ENCODE assay signal across 1 cellular context in genomic region chr15:63041982-63042878, GRCh38.
TF ChIP-seq lines count a peak whose summit lies in the region.

Gene TPM1 (plus strand): TSS chr15:63042747. CDS start chr15:63042830, 83 bp downstream.

TF ChIP-seq in HepG2, 621 proteins besides CTCF, POLR2A, EP300 and RAD21 (continued from another document):
- TF ChIP-seq SOX13 (IDR thresholded peaks at IDR 0.05) (no peak), SOX13 (CRISPR knock-in tag; conservative IDR thresholded peaks at IDR 0.05 in 1 of 2, IDR thresholded peaks at IDR 0.05 in 1 of 2) (no peak), ZSCAN30 (CRISPR knock-in tag; IDR thresholded peaks at IDR 0.05) (no peak), FOXA1 (IDR thresholded peaks at IDR 0.05) (no peak), FOXA1 (CRISPR knock-in tag; IDR thresholded peaks at IDR 0.05) (no peak), ZNF674 (CRISPR knock-in tag; IDR thresholded peaks at IDR 0.05; ENCODE audit: low read depth) (no peak), RBFOX2 (IDR thresholded peaks at IDR 0.05; ENCODE audit: low read depth, low read length) (peak; percentile 66), HOXA9 (CRISPR knock-in tag; IDR thresholded peaks at IDR 0.05; ENCODE audit: borderline replicate concordance) (0 out of 2 replicates have a peak, but pooled peaks have one; percentile 34), JDP2 (CRISPR knock-in tag; IDR thresholded peaks at IDR 0.05; ENCODE audit: borderline replicate concordance) (no peak), ZNF251 (CRISPR knock-in tag; IDR thresholded peaks at IDR 0.05) (no peak), POLR2AphosphoS2 (IDR thresholded peaks at IDR 0.05; ENCODE audit: low read depth, low read length) (no peak), FOSL1 (CRISPR knock-in tag; IDR thresholded peaks at IDR 0.05; ENCODE audit: borderline replicate concordance) (no peak), ZNF790 (CRISPR knock-in tag; IDR thresholded peaks at IDR 0.05; ENCODE audit: borderline replicate concordance) (no peak), ZBTB7A (CRISPR knock-in tag; IDR thresholded peaks at IDR 0.05) (0 out of 2 replicates have a peak, but pooled peaks have one; percentile 28), ZNF24 (IDR thresholded peaks at IDR 0.05) (no peak), STAG1 (CRISPR knock-in tag; IDR thresholded peaks at IDR 0.05) (peak; percentile 16; the same call in 1 of the 2 replicates), IRF1 (CRISPR knock-in tag; IDR thresholded peaks at IDR 0.05; ENCODE audit: low read depth) (no peak), TOE1 (CRISPR knock-in tag; IDR thresholded peaks at IDR 0.05) (no peak), ZSCAN29 (CRISPR knock-in tag; conservative IDR thresholded peaks at IDR 0.05) (0 out of 2 replicates have a peak, but pooled peaks have one; percentile 12), LCORL (IDR thresholded peaks at IDR 0.05) (no peak), LCORL (CRISPR knock-in tag; IDR thresholded peaks at IDR 0.05) (peak; percentile 33; the same call in 1 of the 2 replicates), MTF2 (CRISPR knock-in tag; IDR thresholded peaks at IDR 0.05; ENCODE audit: borderline replicate concordance) (no peak; the same call in 1 of the 2 replicates), ATF1 (CRISPR knock-in tag; IDR thresholded peaks at IDR 0.05) (no peak), MAX (IDR thresholded peaks at IDR 0.05) (no peak; the same call in 1 of the 2 replicates), NFKBIZ (CRISPR knock-in tag; IDR thresholded peaks at IDR 0.05) (no peak), FIP1L1 (IDR thresholded peaks at IDR 0.05; ENCODE audit: borderline replicate concordance, insufficient read depth, low read depth, low read length) (no peak), ZNF564 (CRISPR knock-in tag; IDR thresholded peaks at IDR 0.05) (0 out of 2 replicates have a peak, but pooled peaks have one; percentile 40), RCOR2 (CRISPR knock-in tag; IDR thresholded peaks at IDR 0.05) (no peak), ETV5 (CRISPR knock-in tag; IDR thresholded peaks at IDR 0.05; ENCODE audit: borderline replicate concordance) (no peak), PRPF4 (IDR thresholded peaks at IDR 0.05; ENCODE audit: low read depth, low read length, poor library complexity, severe bottlenecking) (no peak), SPEN (CRISPR knock-in tag; IDR thresholded peaks at IDR 0.05; ENCODE audit: low read depth) (peak; percentile 18; the same call in 1 of the 2 replicates), HHEX (CRISPR knock-in tag; IDR thresholded peaks at IDR 0.05) (no peak), ZNF205 (CRISPR knock-in tag; IDR thresholded peaks at IDR 0.05) (0 out of 2 replicates have a peak, but pooled peaks have one; percentile 52), DMTF1 (CRISPR knock-in tag; IDR thresholded peaks at IDR 0.05) (no peak)
- TF ChIP-seq, protein P1, sequence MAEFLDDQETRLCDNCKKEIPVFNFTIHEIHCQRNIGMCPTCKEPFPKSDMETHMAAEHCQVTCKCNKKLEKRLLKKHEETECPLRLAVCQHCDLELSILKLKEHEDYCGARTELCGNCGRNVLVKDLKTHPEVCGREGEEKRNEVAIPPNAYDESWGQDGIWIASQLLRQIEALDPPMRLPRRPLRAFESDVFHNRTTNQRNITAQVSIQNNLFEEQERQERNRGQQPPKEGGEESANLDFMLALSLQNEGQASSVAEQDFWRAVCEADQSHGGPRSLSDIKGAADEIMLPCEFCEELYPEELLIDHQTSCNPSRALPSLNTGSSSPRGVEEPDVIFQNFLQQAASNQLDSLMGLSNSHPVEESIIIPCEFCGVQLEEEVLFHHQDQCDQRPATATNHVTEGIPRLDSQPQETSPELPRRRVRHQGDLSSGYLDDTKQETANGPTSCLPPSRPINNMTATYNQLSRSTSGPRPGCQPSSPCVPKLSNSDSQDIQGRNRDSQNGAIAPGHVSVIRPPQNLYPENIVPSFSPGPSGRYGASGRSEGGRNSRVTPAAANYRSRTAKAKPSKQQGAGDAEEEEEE (CRISPR knock-in tag; IDR thresholded peaks at IDR 0.05; ENCODE audit: borderline replicate concordance) = no peak
- TF ChIP-seq, protein P2, sequence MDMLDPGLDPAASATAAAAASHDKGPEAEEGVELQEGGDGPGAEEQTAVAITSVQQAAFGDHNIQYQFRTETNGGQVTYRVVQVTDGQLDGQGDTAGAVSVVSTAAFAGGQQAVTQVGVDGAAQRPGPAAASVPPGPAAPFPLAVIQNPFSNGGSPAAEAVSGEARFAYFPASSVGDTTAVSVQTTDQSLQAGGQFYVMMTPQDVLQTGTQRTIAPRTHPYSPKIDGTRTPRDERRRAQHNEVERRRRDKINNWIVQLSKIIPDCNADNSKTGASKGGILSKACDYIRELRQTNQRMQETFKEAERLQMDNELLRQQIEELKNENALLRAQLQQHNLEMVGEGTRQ (IDR thresholded peaks at IDR 0.05; ENCODE audit: low read depth, low read length) = no peak
- TF ChIP-seq, protein P2 (CRISPR knock-in tag; IDR thresholded peaks at IDR 0.05; ENCODE audit: borderline replicate concordance) = peak; percentile 43; the same call in 1 of the 2 replicates
- TF ChIP-seq, protein P3, sequence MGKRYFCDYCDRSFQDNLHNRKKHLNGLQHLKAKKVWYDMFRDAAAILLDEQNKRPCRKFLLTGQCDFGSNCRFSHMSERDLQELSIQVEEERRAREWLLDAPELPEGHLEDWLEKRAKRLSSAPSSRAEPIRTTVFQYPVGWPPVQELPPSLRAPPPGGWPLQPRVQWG (CRISPR knock-in tag; IDR thresholded peaks at IDR 0.05; ENCODE audit: borderline replicate concordance, low read depth) = no peak
- TF ChIP-seq, protein P4, sequence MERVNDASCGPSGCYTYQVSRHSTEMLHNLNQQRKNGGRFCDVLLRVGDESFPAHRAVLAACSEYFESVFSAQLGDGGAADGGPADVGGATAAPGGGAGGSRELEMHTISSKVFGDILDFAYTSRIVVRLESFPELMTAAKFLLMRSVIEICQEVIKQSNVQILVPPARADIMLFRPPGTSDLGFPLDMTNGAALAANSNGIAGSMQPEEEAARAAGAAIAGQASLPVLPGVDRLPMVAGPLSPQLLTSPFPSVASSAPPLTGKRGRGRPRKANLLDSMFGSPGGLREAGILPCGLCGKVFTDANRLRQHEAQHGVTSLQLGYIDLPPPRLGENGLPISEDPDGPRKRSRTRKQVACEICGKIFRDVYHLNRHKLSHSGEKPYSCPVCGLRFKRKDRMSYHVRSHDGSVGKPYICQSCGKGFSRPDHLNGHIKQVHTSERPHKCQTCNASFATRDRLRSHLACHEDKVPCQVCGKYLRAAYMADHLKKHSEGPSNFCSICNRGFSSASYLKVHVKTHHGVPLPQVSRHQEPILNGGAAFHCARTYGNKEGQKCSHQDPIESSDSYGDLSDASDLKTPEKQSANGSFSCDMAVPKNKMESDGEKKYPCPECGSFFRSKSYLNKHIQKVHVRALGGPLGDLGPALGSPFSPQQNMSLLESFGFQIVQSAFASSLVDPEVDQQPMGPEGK (CRISPR knock-in tag; IDR thresholded peaks at IDR 0.05) = peak; percentile 8; the same call in 1 of the 2 replicates
- TF ChIP-seq, protein P5, sequence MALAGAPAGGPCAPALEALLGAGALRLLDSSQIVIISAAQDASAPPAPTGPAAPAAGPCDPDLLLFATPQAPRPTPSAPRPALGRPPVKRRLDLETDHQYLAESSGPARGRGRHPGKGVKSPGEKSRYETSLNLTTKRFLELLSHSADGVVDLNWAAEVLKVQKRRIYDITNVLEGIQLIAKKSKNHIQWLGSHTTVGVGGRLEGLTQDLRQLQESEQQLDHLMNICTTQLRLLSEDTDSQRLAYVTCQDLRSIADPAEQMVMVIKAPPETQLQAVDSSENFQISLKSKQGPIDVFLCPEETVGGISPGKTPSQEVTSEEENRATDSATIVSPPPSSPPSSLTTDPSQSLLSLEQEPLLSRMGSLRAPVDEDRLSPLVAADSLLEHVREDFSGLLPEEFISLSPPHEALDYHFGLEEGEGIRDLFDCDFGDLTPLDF (CRISPR knock-in tag; IDR thresholded peaks at IDR 0.05) = no peak
